1 cellular context compared by ENCODE assay signal in the genomic region with DNA sequence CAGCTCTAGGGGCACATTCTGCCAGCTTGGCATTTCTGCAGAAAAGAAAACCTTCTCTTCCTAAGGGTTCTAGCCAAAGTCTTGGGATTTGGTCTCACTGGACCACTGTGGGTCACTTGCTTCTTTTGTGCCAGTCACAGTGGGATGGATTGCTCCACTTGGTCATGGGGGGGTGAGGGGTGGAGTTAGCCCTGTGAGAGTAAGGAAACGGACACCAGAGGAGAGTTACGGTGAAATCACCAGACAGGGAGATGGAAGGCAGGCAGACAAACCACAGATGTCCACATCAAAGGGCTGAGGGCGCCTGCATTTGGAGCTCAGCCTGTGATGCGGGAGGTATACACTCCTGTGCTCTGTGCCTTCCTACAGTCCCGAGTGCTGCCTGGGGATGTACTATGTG.
TF ChIP-seq lines count a peak whose summit lies in the region.

No MANE protein-coding gene starts in this region.

TF ChIP-seq in K562, 482 proteins besides CTCF, POLR2A, EP300 and RAD21:
- TF ChIP-seq CHD7 (IDR thresholded peaks at IDR 0.05; ENCODE audit: low read depth, low read length): no peak
- TF ChIP-seq, protein P1, sequence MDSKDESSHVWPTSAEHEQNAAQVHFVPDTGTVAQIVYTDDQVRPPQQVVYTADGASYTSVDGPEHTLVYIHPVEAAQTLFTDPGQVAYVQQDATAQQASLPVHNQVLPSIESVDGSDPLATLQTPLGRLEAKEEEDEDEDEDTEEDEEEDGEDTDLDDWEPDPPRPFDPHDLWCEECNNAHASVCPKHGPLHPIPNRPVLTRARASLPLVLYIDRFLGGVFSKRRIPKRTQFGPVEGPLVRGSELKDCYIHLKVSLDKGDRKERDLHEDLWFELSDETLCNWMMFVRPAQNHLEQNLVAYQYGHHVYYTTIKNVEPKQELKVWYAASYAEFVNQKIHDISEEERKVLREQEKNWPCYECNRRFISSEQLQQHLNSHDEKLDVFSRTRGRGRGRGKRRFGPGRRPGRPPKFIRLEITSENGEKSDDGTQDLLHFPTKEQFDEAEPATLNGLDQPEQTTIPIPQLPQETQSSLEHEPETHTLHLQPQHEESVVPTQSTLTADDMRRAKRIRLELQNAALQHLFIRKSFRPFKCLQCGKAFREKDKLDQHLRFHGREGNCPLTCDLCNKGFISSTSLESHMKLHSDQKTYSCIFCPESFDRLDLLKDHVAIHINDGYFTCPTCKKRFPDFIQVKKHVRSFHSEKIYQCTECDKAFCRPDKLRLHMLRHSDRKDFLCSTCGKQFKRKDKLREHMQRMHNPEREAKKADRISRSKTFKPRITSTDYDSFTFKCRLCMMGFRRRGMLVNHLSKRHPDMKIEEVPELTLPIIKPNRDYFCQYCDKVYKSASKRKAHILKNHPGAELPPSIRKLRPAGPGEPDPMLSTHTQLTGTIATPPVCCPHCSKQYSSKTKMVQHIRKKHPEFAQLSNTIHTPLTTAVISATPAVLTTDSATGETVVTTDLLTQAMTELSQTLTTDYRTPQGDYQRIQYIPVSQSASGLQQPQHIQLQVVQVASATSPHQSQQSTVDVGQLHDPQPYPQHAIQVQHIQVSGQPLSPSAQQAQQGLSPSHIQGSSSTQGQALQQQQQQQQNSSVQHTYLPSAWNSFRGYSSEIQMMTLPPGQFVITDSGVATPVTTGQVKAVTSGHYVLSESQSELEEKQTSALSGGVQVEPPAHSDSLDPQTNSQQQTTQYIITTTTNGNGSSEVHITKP (IDR thresholded peaks at IDR 0.05; ENCODE audit: partially characterized antibody): peak; percentile 71
